14 cellular contexts compared by ENCODE assay signal in genomic region chr14:73489481-73490175, GRCh38. TPM values are rescaled to one million over a fixed set of nuclear protein-coding genes. Genes with fewer than 3 reads are reported as not detected.
DNase-seq lines count a peak whose midpoint lies in the region; TF ChIP-seq lines count a peak whose summit lies in the region.
"Had no signal": no experiment of that assay in that cellular context is flagged by ENCODE, and none has a peak within 500 bp of the region (broad histone marks: within the 10 kb centered on the region; RNA-seq: fewer than 3 reads in every experiment).

No MANE protein-coding gene starts in this region.

- no peak overlapping the region for H3K9ac ChIP-seq in adipocyte (ENCODE audit: low read length)

- H3K27me3 ChIP-seq in adipocyte (replicated peaks; ENCODE audit: control insufficient read depth, insufficient read depth, low read length) (no peaks in the 10 kb centered on the region), hepatocyte (no peaks in the 10 kb centered on the region)
- H3K27me3 ChIP-seq: foreskin keratinocyte had no signal

- peaks cover 23% of the 10 kb centered on the region for H3K4me1 Mint-ChIP-seq in T-helper 1 cell treated with Interleukin-12 subunit alpha and Interleukin-12 subunit beta and Interleukin-4 antibody, amounts not matched to agents 30 μg/mL and 1 μg/mL, for 36 hours (ENCODE audit: low read depth)
- H3K4me1 Mint-ChIP-seq in HFFc6 (ENCODE audit: low read depth) (peaks cover 36% of the 10 kb centered on the region), neural crest cell (peaks cover 30% of the 10 kb centered on the region)

- no peaks in the 10 kb centered on the region for H3K36me3 ChIP-seq in adipocyte (ENCODE audit: control insufficient read depth, insufficient read depth, low read length, severe bottlenecking)
- no peaks in the 10 kb centered on the region for H3K36me3 ChIP-seq in hepatocyte (replicated peaks; ENCODE audit: insufficient read depth, low read depth)

- no peak for DNase-seq in T-helper 1 cell
- peak; percentile 23 for DNase-seq in HFFc6
- peak; percentile 32 for DNase-seq in adipocyte (ENCODE audit: low read depth)
- no peak for DNase-seq in neural crest cell (ENCODE audit: low read depth, low spot score)
- DNase-seq in SIG-M5 treated with dmso at 0.1 percent for 504 hours (lab: John Stamatoyannopoulos, UW; ENCODE audit: unreplicated experiment) = no peak
- no peak for DNase-seq in H4 (ENCODE audit: low spot score)
- no peak for DNase-seq in hepatocyte (ENCODE audit: low spot score)
- DNase-seq: 8988T; activated CD4-positive, CD25-positive, alpha-beta regulatory T cell; cortex of kidney; foreskin keratinocyte; MM.1S; NCI-H345 had no signal

- no peak for TF ChIP-seq CTCF in HFFc6 (IDR thresholded peaks at IDR 0.05)
- no peak for TF ChIP-seq CTCF in neural crest cell (conservative IDR thresholded peaks at IDR 0.05)
- no peak for TF ChIP-seq CTCF in hepatocyte (IDR thresholded peaks at IDR 0.05; ENCODE audit: poor library complexity)

- H3K27ac Mint-ChIP-seq in T-helper 1 cell treated with Interleukin-12 subunit alpha and Interleukin-12 subunit beta and Interleukin-4 antibody, amounts not matched to agents 30 μg/mL and 1 μg/mL, for 36 hours = peak overlapping the region; percentile 21
- no peak overlapping the region for H3K27ac Mint-ChIP-seq in HFFc6
- peak overlapping the region; percentile 82 for H3K27ac Mint-ChIP-seq in neural crest cell (ENCODE audit: unreplicated experiment)

- peaks cover 8% of the 10 kb centered on the region for H4K20me1 ChIP-seq in hepatocyte (ENCODE audit: insufficient read depth, poor library complexity, severe bottlenecking)

- no peaks in the 10 kb centered on the region for H3K9me2 ChIP-seq in hepatocyte (replicated peaks; ENCODE audit: insufficient read depth)

- H3K79me2 ChIP-seq in hepatocyte = peaks cover 23% of the 10 kb centered on the region

- no peak overlapping the region for H3K27ac ChIP-seq in hepatocyte
- H3K27ac ChIP-seq: foreskin keratinocyte had no signal

- WGBS in hepatocyte (ENCODE audit: low lambda C conversion rate, missing lambda C conversion rate) = 61% methylated on average over 6 of the region's 6 CpGs

- peaks cover 14% of the 10 kb centered on the region for H3K36me3 Mint-ChIP-seq in T-helper 1 cell treated with Interleukin-12 subunit alpha and Interleukin-12 subunit beta and Interleukin-4 antibody, amounts not matched to agents 30 μg/mL and 1 μg/mL, for 36 hours (ENCODE audit: low read depth)
- peaks cover 9% of the 10 kb centered on the region for H3K36me3 Mint-ChIP-seq in HFFc6 (ENCODE audit: low read depth)
- H3K36me3 Mint-ChIP-seq in neural crest cell (ENCODE audit: low read depth) = no peaks in the 10 kb centered on the region

- peak overlapping the region; percentile 70 for H3K4me3 Mint-ChIP-seq in T-helper 1 cell treated with Interleukin-12 subunit alpha and Interleukin-12 subunit beta and Interleukin-4 antibody, amounts not matched to agents 30 μg/mL and 1 μg/mL, for 36 hours
- peak overlapping the region; percentile 35 for H3K4me3 Mint-ChIP-seq in HFFc6
- peak overlapping the region; percentile 89 for H3K4me3 Mint-ChIP-seq in neural crest cell

- no peak overlapping the region for H3K4me2 ChIP-seq in hepatocyte

- H3K9me3 ChIP-seq in adipocyte (ENCODE audit: control insufficient read depth, low read length) = no peaks in the 10 kb centered on the region
- no peaks in the 10 kb centered on the region for H3K9me3 ChIP-seq in hepatocyte (ENCODE audit: low read depth)

- no peak overlapping the region for H2AFZ ChIP-seq in hepatocyte

- no peaks in the 10 kb centered on the region for H3K9me3 Mint-ChIP-seq in T-helper 1 cell treated with Interleukin-12 subunit alpha and Interleukin-12 subunit beta and Interleukin-4 antibody, amounts not matched to agents 30 μg/mL and 1 μg/mL, for 36 hours
- H3K9me3 Mint-ChIP-seq in HFFc6 = no peaks in the 10 kb centered on the region
- H3K9me3 Mint-ChIP-seq in neural crest cell = no peaks in the 10 kb centered on the region

- peaks cover 26% of the 10 kb centered on the region for H3K4me1 ChIP-seq in adipocyte (ENCODE audit: control insufficient read depth, insufficient read depth, low read length)
- peaks cover 10% of the 10 kb centered on the region for H3K4me1 ChIP-seq in hepatocyte (ENCODE audit: insufficient read depth)
- H3K4me1 ChIP-seq: foreskin keratinocyte had no signal

- no peak overlapping the region for H3K4me3 ChIP-seq in adipocyte (ENCODE audit: low read length)
- no peak overlapping the region for H3K4me3 ChIP-seq in hepatocyte

- H3K27me3 Mint-ChIP-seq in T-helper 1 cell treated with Interleukin-12 subunit alpha and Interleukin-12 subunit beta and Interleukin-4 antibody, amounts not matched to agents 30 μg/mL and 1 μg/mL, for 36 hours (ENCODE audit: low read depth) = peaks cover 6% of the 10 kb centered on the region
- H3K27me3 Mint-ChIP-seq in HFFc6 (ENCODE audit: insufficient read depth) (no peaks in the 10 kb centered on the region), neural crest cell (ENCODE audit: low read depth) (no peaks in the 10 kb centered on the region)

RNA-seq across cellular contexts. Expression of gene RIOX1, which starts 1.1 kb away (rescaled TPM):
- total RNA-seq in HFFc6 (2021; fragmentation: NEBNext Ultra II Directional; extraction: Animal tissue kit (Norgen Biotek cat#: 25700)) = 10 to 100 TPM; 10.7 to 13.3 (median 11.8) TPM
- 25.7 and 25.8 TPM in 2 replicates for total RNA-seq in neural crest cell
- total RNA-seq in H4 (2014; rRNA removed; shearing (Covaris generic)) = 9.0 and 12.3 TPM in 2 replicates
- total RNA-seq in hepatocyte = 12.6 and 13.1 TPM in 2 replicates
- 10.1 and 15.6 TPM in 2 replicates for polyA plus RNA-seq in hepatocyte

RNA-seq across cellular contexts. Expression of gene NUMB, which starts 31.3 kb away (rescaled TPM):
- total RNA-seq in HFFc6 (2021; fragmentation: NEBNext Ultra II Directional; extraction: Animal tissue kit (Norgen Biotek cat#: 25700)) = 10 to 100 TPM; 60.1 to 80.8 (median 71.4) TPM
- total RNA-seq in neural crest cell (40.2 and 40.7 TPM in 2 replicates), hepatocyte (35.3 and 38.5 TPM in 2 replicates)
- total RNA-seq in H4 (2014; rRNA removed; shearing (Covaris generic)) = 13.2 and 16.1 TPM in 2 replicates
- polyA plus RNA-seq in hepatocyte = 44.0 and 45.8 TPM in 2 replicates

RNA-seq across cellular contexts. Expression of gene ACOT1, which starts 47.3 kb away (rescaled TPM):
- total RNA-seq in HFFc6 (2021; fragmentation: NEBNext Ultra II Directional; extraction: Animal tissue kit (Norgen Biotek cat#: 25700)) = 1 to 10 TPM; 4.2 to 8.2 (median 5.9) TPM
- total RNA-seq in neural crest cell (6.8 and 8.0 TPM in 2 replicates), hepatocyte (21.2 and 28.3 TPM in 2 replicates)
- total RNA-seq in H4 (2014; rRNA removed; shearing (Covaris generic)) = not detected in 2 replicates
- 10.7 and 13.0 TPM in 2 replicates for polyA plus RNA-seq in hepatocyte

Comparison
In these comparisons a context has a peak if more than half of its experiments do, and no peak if none do; other contexts are left out.
1. H3K4me3 Mint-ChIP-seq: peak in every context shown above with its lines; median percentile 89 in neural crest cell; 70 in T-helper 1 cell treated with Interleukin-12 subunit alpha and Interleukin-12 subunit beta and Interleukin-4 antibody, amounts not matched to agents 30 μg/mL and 1 μg/mL, for 36 hours; 35 in HFFc6.
2. DNase-seq: peak in HFFc6 (single experiment) and adipocyte (single experiment); none in T-helper 1 cell (0 of 5), neural crest cell (single experiment), SIG-M5 treated with dmso at 0.1 percent for 504 hours (single experiment), H4 (single experiment) and hepatocyte (single experiment).